27 cellular contexts compared by ENCODE assay signal in genomic region chr7:158018971-158019645, GRCh38.
"Had no signal": no experiment of that assay in that cellular context is flagged by ENCODE, and none has a peak within 500 bp of the region (broad histone marks: within the 10 kb centered on the region; RNA-seq: fewer than 3 reads in every experiment).

No MANE protein-coding gene starts in this region.

- FAIRE-seq: bronchial epithelial cell, colon, kidney, small intestine had no signal

- H3K27me3 Mint-ChIP-seq: activated naive CD4-positive, alpha-beta T cell treated with anti-CD3 and anti-CD28 coated beads, Interleukin-2, amount 50 U/mL, for 24 hours; stimulated activated naive B cell treated with anti-CD40 and anti-IgM and Interleukin-4, amounts not matched to agents 10 μg/mL and 1 μg/mL and 100 μg/mL, for 72 hours; T-helper 17 cell had no signal

- H3K27me3 ChIP-seq: gastroesophageal sphincter, neutrophil, sigmoid colon, transverse colon, uterus had no signal

- H3K9me3 Mint-ChIP-seq: activated naive CD4-positive, alpha-beta T cell treated with anti-CD3 and anti-CD28 coated beads, Interleukin-2, amount 50 U/mL, for 24 hours; natural killer cell; stimulated activated naive B cell treated with anti-CD40 and anti-IgM and Interleukin-4, amounts not matched to agents 10 μg/mL and 1 μg/mL and 100 μg/mL, for 72 hours had no signal

- H3K4me3 ChIP-seq: gastroesophageal sphincter, sigmoid colon, transverse colon, uterus had no signal

- H3K36me3 Mint-ChIP-seq: activated naive CD4-positive, alpha-beta T cell treated with anti-CD3 and anti-CD28 coated beads, Interleukin-2, amount 50 U/mL, for 24 hours; natural killer cell; stimulated activated naive B cell treated with anti-CD40 and anti-IgM and Interleukin-4, amounts not matched to agents 10 μg/mL and 1 μg/mL and 100 μg/mL, for 72 hours had no signal

- H3K4me1 Mint-ChIP-seq: activated naive CD4-positive, alpha-beta T cell treated with anti-CD3 and anti-CD28 coated beads, Interleukin-2, amount 50 U/mL, for 24 hours; natural killer cell; stimulated activated naive B cell treated with anti-CD40 and anti-IgM and Interleukin-4, amounts not matched to agents 10 μg/mL and 1 μg/mL and 100 μg/mL, for 72 hours; T-helper 17 cell had no signal

- H3K4me3 Mint-ChIP-seq: activated naive CD4-positive, alpha-beta T cell treated with anti-CD3 and anti-CD28 coated beads, Interleukin-2, amount 50 U/mL, for 24 hours; natural killer cell; stimulated activated naive B cell treated with anti-CD40 and anti-IgM and Interleukin-4, amounts not matched to agents 10 μg/mL and 1 μg/mL and 100 μg/mL, for 72 hours; T-helper 17 cell had no signal

- H3K9me3 ChIP-seq: gastroesophageal sphincter, neutrophil, sigmoid colon, transverse colon, uterus had no signal

- DNase-seq: activated CD4-positive, alpha-beta T cell treated with anti-CD3 and anti-CD28 coated beads for 48 hours; activated CD4-positive, alpha-beta T cell treated with anti-CD3 and anti-CD28 coated beads, Interleukin-2, amount 50 U/mL, for 48 hours; activated CD8-positive, alpha-beta memory T cell treated with anti-CD3 and anti-CD28 coated beads for 24 hours; anterior cingulate cortex; effector CD8-positive, alpha-beta T cell; erythroblast; hippocampal formation; mesenchymal stem cell; natural killer cell; sigmoid colon; small intestine; stimulated activated CD4-positive, alpha-beta T cell treated with anti-CD3 and anti-CD28 coated beads, Interleukin-1b, Interleukin-23, amount 100 ng/mL, for 48 hours; stimulated activated naive B cell treated with anti-CD40 and anti-IgM and Interleukin-4, amounts not matched to agents 10 μg/mL and 1 μg/mL and 100 μg/mL, for 72 hours; T-helper 17 cell; T1000; transverse colon; uterus; WERI-Rb-1 had no signal

- H3K36me3 ChIP-seq: gastroesophageal sphincter, neutrophil, sigmoid colon, transverse colon, uterus, WERI-Rb-1 had no signal

- H3K27ac ChIP-seq: gastroesophageal sphincter, neutrophil, sigmoid colon, transverse colon, uterus, WERI-Rb-1 had no signal

- H3K27ac Mint-ChIP-seq: activated naive CD4-positive, alpha-beta T cell treated with anti-CD3 and anti-CD28 coated beads, Interleukin-2, amount 50 U/mL, for 24 hours; natural killer cell; progenitor cell of endocrine pancreas; stimulated activated naive B cell treated with anti-CD40 and anti-IgM and Interleukin-4, amounts not matched to agents 10 μg/mL and 1 μg/mL and 100 μg/mL, for 72 hours; T-helper 17 cell had no signal

- ATAC-seq: activated CD4-positive, CD25-positive, alpha-beta regulatory T cell treated with anti-CD3 and anti-CD28 coated beads, Interleukin-2, amount 50 U/mL, for 24 hours; gastroesophageal sphincter; natural killer cell; SK-N-SH treated with all-trans-retinoic acid at 6 μM for 48 hours; stimulated activated naive B cell treated with anti-CD40 and anti-IgM and Interleukin-4, amounts not matched to agents 10 μg/mL and 1 μg/mL and 100 μg/mL, for 72 hours; T-helper 17 cell had no signal
